Comparison of ENCODE assay signal across 15 cellular contexts in the genomic region with DNA sequence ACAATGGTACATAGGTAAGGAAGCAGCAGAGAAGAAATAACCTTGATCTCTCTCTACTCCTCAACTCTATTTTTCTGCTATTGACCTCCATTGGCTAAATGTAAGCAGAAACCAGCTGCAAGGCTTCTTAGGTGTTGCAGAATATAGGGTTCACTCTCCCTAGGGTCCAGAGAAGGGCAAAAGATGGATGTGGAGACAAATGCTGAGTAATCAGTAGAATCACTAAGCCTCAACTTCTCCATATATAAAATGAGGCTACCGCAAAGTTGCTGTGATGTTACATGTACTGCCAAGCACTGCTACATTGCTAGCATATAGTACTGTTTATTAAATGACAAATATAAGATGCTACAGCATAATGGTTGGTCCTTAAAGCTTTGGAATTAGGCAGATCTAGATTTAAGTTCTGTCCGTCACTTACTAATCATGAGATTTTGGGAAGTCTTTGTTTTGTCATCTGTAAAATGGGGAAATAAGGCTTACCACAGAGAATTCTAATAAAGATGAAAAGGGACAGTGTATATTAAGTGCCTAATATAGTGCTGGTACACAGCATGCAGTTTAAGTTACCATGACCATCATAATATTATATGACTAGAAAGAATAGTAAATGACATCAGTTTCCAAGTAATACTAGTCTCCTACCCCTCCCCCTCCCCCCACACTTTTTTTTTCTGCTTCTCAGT.
DNase-seq lines count a peak whose midpoint lies in the region; ATAC-seq and TF ChIP-seq lines count a peak whose summit lies in the region.
"Had no signal": no experiment of that assay in that cellular context is flagged by ENCODE, and none has a peak within 500 bp of the region (broad histone marks: within the 10 kb centered on the region; RNA-seq: fewer than 3 reads in every experiment).

No MANE protein-coding gene starts in this region.

- no peak for TF ChIP-seq CTCF in activated B cell treated with CpG ODN at 0.5 μM for 24 hours (IDR thresholded peaks at IDR 0.05)

- ATAC-seq in HG03354 (IDR thresholded peaks at IDR 0.05; ENCODE audit: poor library complexity, severe bottlenecking, unreplicated experiment) = peak; percentile 35
- ATAC-seq in activated B cell treated with CpG ODN at 0.5 μM for 24 hours (ENCODE audit: low read depth) = peak; percentile 46
- ATAC-seq in stimulated activated naive CD8-positive, alpha-beta T cell treated with anti-CD3 and anti-CD28 coated beads, Interleukin-15, Interleukin-2, amounts not matched to agents 100 U/mL and 50 U/mL, for 24 hours = peak; percentile 44
- no peak for ATAC-seq in left ventricle myocardium superior
- ATAC-seq: gastroesophageal sphincter, Panc1, pancreas had no signal

- peak; percentile 41 for DNase-seq in activated naive CD4-positive, alpha-beta T cell treated with anti-CD3 and anti-CD28 coated beads for 36 hours
- no peak for DNase-seq in activated naive CD4-positive, alpha-beta T cell (lab: John Stamatoyannopoulos, UW)
- DNase-seq in activated B cell treated with CpG ODN at 0.5 μM for 24 hours = no peak
- no peak for DNase-seq in stimulated activated naive CD8-positive, alpha-beta T cell treated with anti-CD3 and anti-CD28 coated beads, Interleukin-15, Interleukin-2, amounts not matched to agents 100 U/mL and 50 U/mL, for 24 hours
- no peak for DNase-seq in NCI-H748 (lab: John Stamatoyannopoulos, UW; ENCODE audit: unreplicated experiment)
- DNase-seq in DMS114 treated with DMSO at 0.1 percent for 48 hours (lab: John Stamatoyannopoulos, UW; ENCODE audit: unreplicated experiment) = no peak
- DNase-seq in left ventricle myocardium superior = no peak
- DNase-seq: activated CD4-positive, alpha-beta T cell treated with anti-CD3 and anti-CD28 coated beads, Interleukin-2, amount 50 U/mL, for 1 hour; NCI-H146; NCI-H446; pancreas; spleen had no signal

- intact Hi-C loops in activated naive CD4-positive, alpha-beta T cell treated with anti-CD3 and anti-CD28 coated beads for 36 hours (cut with micrococcal nuclease) = loop anchor here (1.0 to 10.0 kb wide), 3 partner anchors 186 to 390 kb away; no protein-coding TSS in a partner anchor
- intact Hi-C loops in activated B cell treated with CpG ODN at 0.5 μM for 24 hours (cut with micrococcal nuclease) (loop anchor here (2.0 to 10.0 kb wide), 3 partner anchors 120 to 450 kb away; a partner anchor contains a TSS), left ventricle myocardium superior (cut with micrococcal nuclease) (no loop called here)

- CTCF ChIA-PET in activated naive CD4-positive, alpha-beta T cell treated with anti-CD3 and anti-CD28 coated beads for 36 hours (lab: Charles Lee) = interaction anchor here (0.6 to 3.6 kb wide), 7 partner anchors 10 to 217 kb away, joined by 3 to 11 read pairs (median 3); no protein-coding TSS in a partner anchor
- CTCF ChIA-PET in activated B cell treated with CpG ODN at 0.5 μM for 24 hours (lab: Charles Lee) = interaction anchor here (1.1 to 2.4 kb wide), 9 partner anchors 10 to 444 kb away, joined by 3 to 15 read pairs (median 4); a partner anchor contains a TSS

- H3K9me3 Mint-ChIP-seq in activated naive CD4-positive, alpha-beta T cell treated with anti-CD3 and anti-CD28 coated beads for 36 hours = no peaks in the 10 kb centered on the region
- no peaks in the 10 kb centered on the region for H3K9me3 Mint-ChIP-seq in activated B cell treated with CpG ODN at 0.5 μM for 24 hours

- POLR2A ChIA-PET in activated B cell treated with CpG ODN at 0.5 μM for 24 hours (lab: Charles Lee) = interaction anchor here (0.7 to 2.9 kb wide), 10 partner anchors 114 to 264 kb away, joined by 3 to 48 read pairs (median 8); a partner anchor contains a TSS

- H3K27ac Mint-ChIP-seq in activated naive CD4-positive, alpha-beta T cell treated with anti-CD3 and anti-CD28 coated beads for 36 hours = no peak overlapping the region
- peak overlapping the region; percentile 74 for H3K27ac Mint-ChIP-seq in activated B cell treated with CpG ODN at 0.5 μM for 24 hours

- H3K36me3 Mint-ChIP-seq in activated naive CD4-positive, alpha-beta T cell treated with anti-CD3 and anti-CD28 coated beads for 36 hours (ENCODE audit: low read depth) = no peaks in the 10 kb centered on the region
- no peaks in the 10 kb centered on the region for H3K36me3 Mint-ChIP-seq in activated B cell treated with CpG ODN at 0.5 μM for 24 hours (ENCODE audit: low read depth)

- H3K4me3 Mint-ChIP-seq in activated naive CD4-positive, alpha-beta T cell treated with anti-CD3 and anti-CD28 coated beads for 36 hours = peak overlapping the region; percentile 41
- H3K4me3 Mint-ChIP-seq in activated B cell treated with CpG ODN at 0.5 μM for 24 hours = peak overlapping the region; percentile 38

- no peaks in the 10 kb centered on the region for H3K27me3 Mint-ChIP-seq in activated naive CD4-positive, alpha-beta T cell treated with anti-CD3 and anti-CD28 coated beads for 36 hours (ENCODE audit: low read depth)
- peaks cover 2% of the 10 kb centered on the region for H3K27me3 Mint-ChIP-seq in activated B cell treated with CpG ODN at 0.5 μM for 24 hours

- H3K4me1 Mint-ChIP-seq in activated naive CD4-positive, alpha-beta T cell treated with anti-CD3 and anti-CD28 coated beads for 36 hours (ENCODE audit: low read depth) = peaks cover 45% of the 10 kb centered on the region
- peaks cover 30% of the 10 kb centered on the region for H3K4me1 Mint-ChIP-seq in activated B cell treated with CpG ODN at 0.5 μM for 24 hours
